ENCODE assay signal across 8 cellular contexts in genomic region chr6:133540361-133540760, GRCh38.
"Had no signal": no experiment of that assay in that cellular context is flagged by ENCODE, and none has a peak within 500 bp of the region (broad histone marks: within the 10 kb centered on the region; RNA-seq: fewer than 3 reads in every experiment).

No MANE protein-coding gene starts in this region.

- H2AFZ ChIP-seq: GM23338 had no signal

- H3K4me3 Mint-ChIP-seq: GM23338, H9, HFFc6 had no signal

- H3K4me2 ChIP-seq: GM23338 had no signal

- H3K27ac Mint-ChIP-seq: GM23338, H9, HFFc6 had no signal

- H3K27ac ChIP-seq: HL-60 had no signal

- DNase-seq: H9, HCEC 1CT, HFFc6, KG1 had no signal

- H3K4me3 ChIP-seq: GM23338, K562 had no signal

- H3K9me3 Mint-ChIP-seq: GM23338, H9, HFFc6 had no signal

- ATAC-seq: GM23338, HepG2, K562 had no signal
